Comparison of ENCODE assay signal across 11 cellular contexts in the genomic region with DNA sequence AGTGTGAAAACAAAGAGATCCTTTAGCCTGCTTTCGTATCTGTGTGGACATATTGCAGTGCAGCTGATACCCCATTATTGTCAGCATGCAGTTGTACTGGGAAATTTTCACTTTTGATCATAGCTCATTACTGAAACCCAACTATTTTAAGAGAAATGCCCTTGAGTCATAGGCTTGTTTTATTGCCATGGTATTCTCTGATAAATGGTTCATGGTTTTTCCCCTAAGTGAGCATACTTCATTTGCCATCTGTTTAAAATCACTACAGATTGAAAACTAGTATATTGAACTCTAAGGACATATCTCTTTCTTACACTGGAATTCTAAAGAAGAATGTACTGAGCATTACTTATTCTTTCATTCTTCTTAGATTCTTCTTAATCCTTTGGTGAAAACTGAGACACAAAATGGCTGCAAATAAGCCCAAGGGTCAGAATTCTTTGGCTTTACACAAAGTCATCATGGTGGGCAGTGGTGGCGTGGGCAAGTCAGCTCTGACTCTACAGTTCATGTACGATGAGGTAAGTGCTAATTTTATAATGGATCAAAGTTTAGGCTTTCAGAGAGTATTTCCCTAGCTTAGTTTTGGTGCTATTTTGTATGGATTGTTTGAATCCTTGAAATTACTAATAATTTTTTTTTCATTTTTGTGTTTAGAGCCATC.
DNase-seq lines count a peak whose midpoint lies in the region; ATAC-seq and TF ChIP-seq lines count a peak whose summit lies in the region.
"Had no signal": no experiment of that assay in that cellular context is flagged by ENCODE, and none has a peak within 500 bp of the region (broad histone marks: within the 10 kb centered on the region; RNA-seq: fewer than 3 reads in every experiment).

No MANE protein-coding gene starts in this region.

- H3K9me3 ChIP-seq in GM23248 (ENCODE audit: low read depth): no peaks in the 10 kb centered on the region
- H3K9me3 ChIP-seq in osteoblast (ENCODE audit: low read depth, low read length): no peaks in the 10 kb centered on the region
- H3K9me3 ChIP-seq: neutrophil had no signal

- in situ Hi-C loops in GM23248 (cut with MboI): no loop called here

- H3F3A ChIP-seq in GM23248 (ENCODE audit: insufficient read depth): peaks cover 65% of the 10 kb centered on the region

- H3K4me1 Mint-ChIP-seq in activated CD4-positive, alpha-beta memory T cell treated with anti-CD3 and anti-CD28 coated beads for 36 hours (ENCODE audit: low read depth): peaks cover 37% of the 10 kb centered on the region
- H3K4me1 Mint-ChIP-seq in activated CD4-positive, alpha-beta memory T cell treated with anti-CD3 and anti-CD28 coated beads, Interleukin-2, amount 10 ng/mL, durations not matched to agents 7 days and 5 days: peaks cover 8% of the 10 kb centered on the region

- DNase-seq in activated CD4-positive, alpha-beta memory T cell treated with anti-CD3 and anti-CD28 coated beads for 36 hours: no peak
- DNase-seq in activated CD4-positive, alpha-beta memory T cell treated with anti-CD3 and anti-CD28 coated beads, Interleukin-2, amount 10 ng/mL, durations not matched to agents 7 days and 5 days: no peak
- DNase-seq in GM23248: peak; percentile 69
- peak; percentile 57 for DNase-seq in M059J (ENCODE audit: low read depth)
- no peak for DNase-seq in osteoblast (ENCODE audit: insufficient read length, low spot score, missing footprints)
- DNase-seq in NCI-H1436 (lab: John Stamatoyannopoulos, UW): no peak
- no peak for DNase-seq in NCI-H2196 (lab: John Stamatoyannopoulos, UW; ENCODE audit: unreplicated experiment)
- DNase-seq: amniotic stem cell, SW 1271 had no signal

- no peaks in the 10 kb centered on the region for H3K27me3 Mint-ChIP-seq in activated CD4-positive, alpha-beta memory T cell treated with anti-CD3 and anti-CD28 coated beads for 36 hours
- no peaks in the 10 kb centered on the region for H3K27me3 Mint-ChIP-seq in activated CD4-positive, alpha-beta memory T cell treated with anti-CD3 and anti-CD28 coated beads, Interleukin-2, amount 10 ng/mL, durations not matched to agents 7 days and 5 days

- H3K27ac Mint-ChIP-seq in activated CD4-positive, alpha-beta memory T cell treated with anti-CD3 and anti-CD28 coated beads for 36 hours: peak overlapping the region; percentile 54
- no peak overlapping the region for H3K27ac Mint-ChIP-seq in activated CD4-positive, alpha-beta memory T cell treated with anti-CD3 and anti-CD28 coated beads, Interleukin-2, amount 10 ng/mL, durations not matched to agents 7 days and 5 days

- POLR2A ChIA-PET in activated CD4-positive, alpha-beta memory T cell treated with anti-CD3 and anti-CD28 coated beads for 36 hours (lab: Charles Lee): no interaction called here
- POLR2A ChIA-PET in activated CD4-positive, alpha-beta memory T cell treated with anti-CD3 and anti-CD28 coated beads, Interleukin-2, amount 10 ng/mL, durations not matched to agents 7 days and 5 days (lab: Charles Lee): interaction anchor here (1.0 kb wide), 1 partner anchor 63 kb away, joined by 3 read pairs; the partner anchor contains the start of gene RALA

- H3K9me2 ChIP-seq in GM23248 (ENCODE audit: insufficient read depth): no peaks in the 10 kb centered on the region

- peaks cover 67% of the 10 kb centered on the region for H3K4me1 ChIP-seq in GM23248 (ENCODE audit: insufficient read depth)
- peaks cover 34% of the 10 kb centered on the region for H3K4me1 ChIP-seq in osteoblast (ENCODE audit: insufficient read depth, low read length)

- H3K4me3 Mint-ChIP-seq in activated CD4-positive, alpha-beta memory T cell treated with anti-CD3 and anti-CD28 coated beads for 36 hours: no peak overlapping the region
- H3K4me3 Mint-ChIP-seq in activated CD4-positive, alpha-beta memory T cell treated with anti-CD3 and anti-CD28 coated beads, Interleukin-2, amount 10 ng/mL, durations not matched to agents 7 days and 5 days: no peak overlapping the region

- H3K27me3 ChIP-seq in GM23248 (replicated peaks; ENCODE audit: insufficient read depth): no peaks in the 10 kb centered on the region
- H3K27me3 ChIP-seq in osteoblast (ENCODE audit: insufficient read depth, low read length): no peaks in the 10 kb centered on the region
- H3K27me3 ChIP-seq: neutrophil had no signal

- H4K20me1 ChIP-seq in GM23248 (ENCODE audit: insufficient read depth): peaks cover 6% of the 10 kb centered on the region; the same call in 1 of the 2 replicates
- H4K20me1 ChIP-seq in osteoblast (ENCODE audit: insufficient read depth, low read length): peaks cover 25% of the 10 kb centered on the region

- H3K9ac ChIP-seq in GM23248: peak overlapping the region; percentile 16

- ATAC-seq in HG03457 (IDR thresholded peaks at IDR 0.05; ENCODE audit: unreplicated experiment): no peak

- H3K27ac ChIP-seq in GM23248 (peak overlapping the region; percentile 70), osteoblast (ENCODE audit: low read depth, low read length) (peak overlapping the region; percentile 80)
- H3K27ac ChIP-seq: neutrophil had no signal

- intact Hi-C loops in activated CD4-positive, alpha-beta memory T cell treated with anti-CD3 and anti-CD28 coated beads for 36 hours (cut with micrococcal nuclease): loop anchor here (1.0 to 5.0 kb wide), 2 partner anchors 54 to 94 kb away; no protein-coding TSS in a partner anchor

- no peak for TF ChIP-seq CTCF in osteoblast (IDR thresholded peaks at IDR 0.05; ENCODE audit: extremely low read depth, low read depth, low read length)

- peaks cover 22% of the 10 kb centered on the region for H3K36me3 Mint-ChIP-seq in activated CD4-positive, alpha-beta memory T cell treated with anti-CD3 and anti-CD28 coated beads for 36 hours
- peaks cover 19% of the 10 kb centered on the region for H3K36me3 Mint-ChIP-seq in activated CD4-positive, alpha-beta memory T cell treated with anti-CD3 and anti-CD28 coated beads, Interleukin-2, amount 10 ng/mL, durations not matched to agents 7 days and 5 days (ENCODE audit: low read depth)

- H3K79me2 ChIP-seq in GM23248 (ENCODE audit: insufficient read depth): peaks cover 96% of the 10 kb centered on the region
- peaks cover 87% of the 10 kb centered on the region for H3K79me2 ChIP-seq in osteoblast (ENCODE audit: insufficient read depth, low read length)

- CTCF ChIA-PET in activated CD4-positive, alpha-beta memory T cell treated with anti-CD3 and anti-CD28 coated beads for 36 hours (lab: Charles Lee): interaction anchor here (0.7 to 0.9 kb wide), 4 partner anchors 50 to 107 kb away, joined by 3 to 4 read pairs (median 4); no protein-coding TSS in a partner anchor
- CTCF ChIA-PET in activated CD4-positive, alpha-beta memory T cell treated with anti-CD3 and anti-CD28 coated beads, Interleukin-2, amount 10 ng/mL, durations not matched to agents 7 days and 5 days (lab: Charles Lee): no interaction called here

- no peaks in the 10 kb centered on the region for H3K9me3 Mint-ChIP-seq in activated CD4-positive, alpha-beta memory T cell treated with anti-CD3 and anti-CD28 coated beads for 36 hours
- no peaks in the 10 kb centered on the region for H3K9me3 Mint-ChIP-seq in activated CD4-positive, alpha-beta memory T cell treated with anti-CD3 and anti-CD28 coated beads, Interleukin-2, amount 10 ng/mL, durations not matched to agents 7 days and 5 days

- WGBS in GM23248 (ENCODE audit: low coverage in 1 of 2, low lambda C conversion rate in 2 of 2, missing lambda C conversion rate in 2 of 2), 2 experiments: 64 to 71% methylated on average over 3 of the region's 3 CpGs

- H3K4me3 ChIP-seq in GM23248 (0 out of 2 replicates have a peak overlapping the region, but pooled peaks have one; percentile 3), osteoblast (ENCODE audit: insufficient read depth, low read length) (no peak overlapping the region)

- H3K36me3 ChIP-seq in GM23248 (ENCODE audit: low read depth) (peaks cover 14% of the 10 kb centered on the region; the same call in 1 of the 2 replicates), osteoblast (ENCODE audit: insufficient read depth, low read length) (peaks cover 11% of the 10 kb centered on the region)

- H3K4me2 ChIP-seq in GM23248 (ENCODE audit: unreplicated experiment) (peak overlapping the region; percentile 1), osteoblast (ENCODE audit: insufficient read depth, low read length) (peak overlapping the region; percentile 29)

- no peak overlapping the region for H2AFZ ChIP-seq in GM23248
- no peak overlapping the region for H2AFZ ChIP-seq in osteoblast (ENCODE audit: low read length)

Comparison
In these comparisons a context has a peak if more than half of its experiments do, and no peak if none do; other contexts are left out.
1. DNase-seq: peak in GM23248 (single experiment) and M059J (single experiment); none in activated CD4-positive, alpha-beta memory T cell treated with anti-CD3 and anti-CD28 coated beads for 36 hours (single experiment), activated CD4-positive, alpha-beta memory T cell treated with anti-CD3 and anti-CD28 coated beads, Interleukin-2, amount 10 ng/mL, durations not matched to agents 7 days and 5 days (single experiment), osteoblast (single experiment), NCI-H1436 (single experiment) and NCI-H2196 (single experiment).